ENCODE assay signal across 8 cellular contexts in the genomic region with DNA sequence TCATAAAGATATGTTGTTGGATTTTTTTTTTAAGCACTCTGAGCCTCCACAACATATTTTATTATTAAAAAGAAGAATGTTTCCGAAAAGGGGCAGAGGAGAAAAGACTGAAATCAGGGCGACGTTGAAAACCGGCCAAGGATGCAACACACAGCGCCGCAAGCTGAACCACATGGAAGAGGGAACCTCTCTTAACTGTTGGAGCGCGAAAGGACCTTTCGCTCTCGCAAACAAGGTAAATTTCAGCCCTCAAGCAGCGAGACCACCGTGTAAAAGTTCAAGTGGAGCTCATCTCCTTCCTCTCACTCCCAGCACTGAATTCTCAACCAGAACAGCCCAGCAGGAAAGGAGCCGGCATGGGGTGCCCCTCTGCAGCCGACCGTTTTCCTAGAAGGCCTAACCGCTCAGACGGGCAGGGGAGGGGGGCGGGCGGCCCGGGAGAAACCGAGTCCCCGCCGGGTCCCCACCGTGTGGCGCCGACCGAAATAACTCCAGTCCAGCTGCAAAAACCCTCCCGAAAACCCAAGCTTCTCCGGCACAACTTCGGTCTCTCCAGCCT. TPM values are rescaled to one million over a fixed set of nuclear protein-coding genes. Genes with fewer than 3 reads are reported as not detected.
DNase-seq lines count a peak whose midpoint lies in the region; ATAC-seq and TF ChIP-seq lines count a peak whose summit lies in the region.

No MANE protein-coding gene starts in this region.

- intact Hi-C loops in dorsolateral prefrontal cortex (cut with DNase I) (loop anchor here in 1 of 2 donors (1.0 kb wide), 1 partner anchor 61 kb away; the partner anchor contains the start of gene NDUFAF4), uterus (cut with DNase I; ENCODE audit: low total_unique reads) (no loop called here)

- WGBS in mesodermal cell (ENCODE audit: insufficient coverage in 2 of 2), 2 experiments = 0% methylated on average over 21 to 22 of the region's 30 CpGs

- H3K9me3 ChIP-seq in mesodermal cell (ENCODE audit: control insufficient read depth, low read length) (no peaks in the 10 kb centered on the region), uterus (no peaks in the 10 kb centered on the region)

- no peak for TF ChIP-seq POLR2A in uterus (IDR thresholded peaks at IDR 0.05)

- H3K27ac ChIP-seq in dorsolateral prefrontal cortex = peak overlapping the region in 45 of 59 donors; percentile 1 to 81 (median 56)
- H3K27ac ChIP-seq in mesodermal cell (ENCODE audit: low read depth, low read length, severe bottlenecking) = no peak overlapping the region
- H3K27ac ChIP-seq in uterus = peak overlapping the region; percentile 25 to 35

- no peak for TF ChIP-seq CTCF in dorsolateral prefrontal cortex (IDR thresholded peaks at IDR 0.05 in 54 of 56, conservative IDR thresholded peaks at IDR 0.05 in 2 of 56; ENCODE audit: low read depth in 1 of 56, partially characterized antibody in 56 of 56)
- no peak for TF ChIP-seq CTCF in uterus (IDR thresholded peaks at IDR 0.05)

- no peaks in the 10 kb centered on the region for H3K27me3 ChIP-seq in dorsolateral prefrontal cortex
- peaks cover 0 to 6% of the 10 kb centered on the region in 2 donors for H3K27me3 ChIP-seq in uterus

- ATAC-seq in GM18502 (IDR thresholded peaks at IDR 0.05; ENCODE audit: poor library complexity, unreplicated experiment) (peak; percentile 16), HG02943 (IDR thresholded peaks at IDR 0.05; ENCODE audit: low read depth, unreplicated experiment) (peak; percentile 22)

- H3K36me3 ChIP-seq in mesodermal cell (ENCODE audit: control insufficient read depth, insufficient read depth, low read length) = no peaks in the 10 kb centered on the region
- no peaks in the 10 kb centered on the region for H3K36me3 ChIP-seq in uterus

- DNase-seq in AG08395 (ENCODE audit: low spot score) = peak; percentile 10
- peak; percentile 75 for DNase-seq in OCI-M1 (lab: John Stamatoyannopoulos, UW)
- DNase-seq in dorsolateral prefrontal cortex = peak in 2 of 10 donors; percentile 16 to 19
- DNase-seq in uterus = peak; percentile 13 to 14
- DNase-seq in stimulated activated CD4-positive, alpha-beta T cell treated with anti-CD3 and anti-CD28 coated beads, Interleukin-4, amount 100 ng/mL, for 4 hours = no peak

- H3K4me3 ChIP-seq in dorsolateral prefrontal cortex = peak overlapping the region; percentile 57 to 93 (median 84)
- H3K4me3 ChIP-seq in mesodermal cell (ENCODE audit: extremely low read depth, insufficient read depth, low read length, poor library complexity, severe bottlenecking) = peak overlapping the region; percentile 78
- peak overlapping the region; percentile 62 to 73 for H3K4me3 ChIP-seq in uterus

- peaks cover 8% of the 10 kb centered on the region for H3K4me1 ChIP-seq in mesodermal cell (ENCODE audit: control insufficient read depth, insufficient read depth, low read length, poor library complexity, severe bottlenecking)
- H3K4me1 ChIP-seq in uterus = no peaks in the 10 kb centered on the region

RNA-seq across cellular contexts. Expression of gene GPR63, which starts 0.6 kb away (rescaled TPM):
- total RNA-seq in dorsolateral prefrontal cortex (10 to 100 TPM in 63 of 120 experiments, 1 to 10 TPM in 57; 3.6 to 17.2 (median 10.1) TPM), uterus (1 to 10 TPM in 3 of 4 donors, under 1 TPM in 1; 0.26 to 5.5 (median 2.5) TPM)
- polyA plus RNA-seq in mesodermal cell (2013, experiment 1 of 2) = 2.3 TPM
- polyA plus RNA-seq in mesodermal cell (2013, experiment 2 of 2) = 2.4 TPM

Comparison
In these comparisons a context has a peak if more than half of its experiments do, and no peak if none do; other contexts are left out.
1. DNase-seq: peak in AG08395 (single experiment), OCI-M1 (single experiment) and uterus (2 of 2); none in stimulated activated CD4-positive, alpha-beta T cell treated with anti-CD3 and anti-CD28 coated beads, Interleukin-4, amount 100 ng/mL, for 4 hours (0 of 2).
2. Peak in every context shown above with its lines, with median percentiles within 50 percentile points of each other: H3K4me3 ChIP-seq.